In the genomic region with DNA sequence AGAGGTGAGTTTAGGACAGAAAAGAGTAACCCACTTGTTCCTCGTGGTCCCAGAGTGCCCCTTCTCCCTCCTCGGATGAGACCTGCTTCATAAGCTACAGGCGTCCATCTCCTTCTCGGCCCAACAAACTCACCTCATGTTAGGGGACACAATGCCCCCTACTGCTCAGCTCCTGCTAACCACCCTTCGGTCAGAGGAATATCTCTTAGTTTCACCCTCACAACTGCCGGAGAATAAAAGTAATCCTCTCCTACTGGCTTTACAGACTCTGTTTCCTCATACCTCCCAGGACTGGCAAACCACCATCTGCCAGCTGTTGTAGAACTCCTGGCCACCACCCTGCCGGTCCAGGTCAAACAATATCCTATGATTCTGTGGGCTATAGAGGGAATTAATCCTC, we compare ENCODE assay signal across 12 cellular contexts. TPM values are rescaled to one million over a fixed set of nuclear protein-coding genes. Genes with fewer than 3 reads are reported as not detected.
DNase-seq lines count a peak whose midpoint lies in the region; ATAC-seq and TF ChIP-seq lines count a peak whose summit lies in the region.
"Had no signal": no experiment of that assay in that cellular context is flagged by ENCODE, and none has a peak within 500 bp of the region (broad histone marks: within the 10 kb centered on the region; RNA-seq: fewer than 3 reads in every experiment).

No MANE protein-coding gene starts in this region.

- WGBS in H9 (ENCODE audit: extremely low coverage, insufficient read length, low lambda C conversion rate) = no CpG with 5 or more reads among the region's 7 CpGs

- no peaks in the 10 kb centered on the region for H3K9me2 ChIP-seq in OCI-LY7 (ENCODE audit: insufficient read depth, low read length)

- intact Hi-C loops in OCI-LY7 (cut with micrococcal nuclease; ENCODE audit: unreplicated experiment) = no loop called here
- intact Hi-C loops in posterior cingulate gyrus (cut with DNase I) = no loop called here

- H4K20me1 ChIP-seq in H9 (ENCODE audit: control insufficient read depth, insufficient read depth, insufficient read length) = no peaks in the 10 kb centered on the region
- no peaks in the 10 kb centered on the region for H4K20me1 ChIP-seq in OCI-LY7 (ENCODE audit: insufficient read depth, low read length)

- H3K27ac ChIP-seq in H9 (ENCODE audit: insufficient read length, low read depth, low read length) (no peak overlapping the region), OCI-LY7 (ENCODE audit: low read depth, low read length, poor library complexity, severe bottlenecking) (no peak overlapping the region), skeletal muscle tissue (ENCODE audit: low read depth, low read length) (peak overlapping the region; percentile 23)

- H3K27ac Mint-ChIP-seq in H9 = no peak overlapping the region

- no peaks in the 10 kb centered on the region for H3K9me3 Mint-ChIP-seq in H9

- no peak overlapping the region for H2BK12ac ChIP-seq in H9 (ENCODE audit: insufficient read length, low read depth, low read length)

- H3K9me3 ChIP-seq in H9 (ENCODE audit: control insufficient read depth, low read depth, low read length) = no peaks in the 10 kb centered on the region
- no peaks in the 10 kb centered on the region for H3K9me3 ChIP-seq in OCI-LY7 (ENCODE audit: low read length)
- H3K9me3 ChIP-seq in skeletal muscle tissue (ENCODE audit: control insufficient read depth in 3 of 3, low read length in 3 of 3) = no peaks in the 10 kb centered on the region

- H2BK20ac ChIP-seq in H9 (ENCODE audit: low read depth, low read length, poor library complexity, severe bottlenecking) = no peak overlapping the region

- no peak overlapping the region for H3K4me2 ChIP-seq in H9 (ENCODE audit: insufficient read depth, insufficient read length, low read length)
- no peak overlapping the region for H3K4me2 ChIP-seq in OCI-LY7 (ENCODE audit: low read length)

- no peak overlapping the region for H4K5ac ChIP-seq in H9 (ENCODE audit: insufficient read length, low read depth, low read length)

- no peak overlapping the region for H3K4me3 Mint-ChIP-seq in H9

- no peak overlapping the region for H2BK120ac ChIP-seq in H9 (ENCODE audit: low read depth, low read length, poor library complexity, severe bottlenecking)

- H2BK15ac ChIP-seq in H9 (ENCODE audit: low read depth, low read length) = no peak overlapping the region

- H3K36me3 ChIP-seq in OCI-LY7 (ENCODE audit: insufficient read depth, low read length) = no peaks in the 10 kb centered on the region
- H3K36me3 ChIP-seq in skeletal muscle tissue (ENCODE audit: control insufficient read depth in 3 of 3, insufficient read depth in 3 of 3, low read length in 3 of 3) = no peaks in the 10 kb centered on the region

- no peak overlapping the region for H3K18ac ChIP-seq in H9 (ENCODE audit: insufficient read length, low read depth, low read length)

- no peak overlapping the region for H4K91ac ChIP-seq in H9 (ENCODE audit: insufficient read length, low read depth, low read length)

- H3K36me3 Mint-ChIP-seq in H9 (ENCODE audit: insufficient read depth in 1 of 3, low read depth in 3 of 3) = no peaks in the 10 kb centered on the region

- POLR2A ChIA-PET in OCI-LY7 (lab: Charles Lee) = interaction anchor here (0.6 kb wide), 1 partner anchor 325 kb away, joined by 3 read pairs; no protein-coding TSS in a partner anchor

- no peak overlapping the region for H2BK5ac ChIP-seq in H9 (ENCODE audit: insufficient read length, low read length)

- H3K79me1 ChIP-seq in H9 (ENCODE audit: insufficient read depth, low read depth, low read length, poor library complexity, severe bottlenecking) = no peaks in the 10 kb centered on the region

- BruUV-seq in OCI-LY7 (replicated peaks; lab: Mats Ljungman, UMichigan) = no TSS peak

- H3K4me1 ChIP-seq in H9 (ENCODE audit: insufficient read depth, low read length) (no peaks in the 10 kb centered on the region), OCI-LY7 (ENCODE audit: insufficient read depth, low read length, poor library complexity, severe bottlenecking) (no peaks in the 10 kb centered on the region), skeletal muscle tissue (ENCODE audit: control insufficient read depth in 3 of 3, insufficient read depth in 3 of 3, low read length in 3 of 3) (peaks cover 17 to 33% (median 23%) of the 10 kb centered on the region in 3 donors)

- H3K27me3 Mint-ChIP-seq in H9 (ENCODE audit: low read depth) = peaks cover 12% of the 10 kb centered on the region

- DNase-seq in H9 = peak; percentile 51
- DNase-seq in OCI-LY7 (ENCODE audit: low spot score) = no peak
- DNase-seq in fibroblast of villous mesenchyme (ENCODE audit: low read depth) = peak; percentile 27
- no peak for DNase-seq in posterior cingulate gyrus
- no peak for DNase-seq in NCI-H446 treated with DMSO at 0.1 percent for 48 hours (lab: John Stamatoyannopoulos, UW)
- DNase-seq: activated CD4-positive, alpha-beta T cell treated with anti-CD3 and anti-CD28 coated beads, Interleukin-2, amount 50 U/mL, for 1 hour; kidney glomerular epithelial cell; NCI-H2107; Right ventricle myocardium superior had no signal

- H3K23me2 ChIP-seq in H9 (ENCODE audit: insufficient read length, low read depth, low read length, poor library complexity, severe bottlenecking) = peaks cover 4% of the 10 kb centered on the region

- H3K56ac ChIP-seq in H9 (ENCODE audit: insufficient read length, low read depth, low read length) = no peak overlapping the region

- no peak overlapping the region for H3K14ac ChIP-seq in H9 (ENCODE audit: insufficient read depth, low read length)

- H3K27me3 ChIP-seq in H9 (ENCODE audit: insufficient read depth, low read length) (no peaks in the 10 kb centered on the region), skeletal muscle tissue (ENCODE audit: control insufficient read depth in 3 of 3, insufficient read depth in 3 of 3, low read length in 3 of 3) (no peaks in the 10 kb centered on the region)

- H3K4me3 ChIP-seq in OCI-LY7 (ENCODE audit: low read depth, low read length, poor library complexity, severe bottlenecking) (no peak overlapping the region), fibroblast of villous mesenchyme (ENCODE audit: low read depth, low read length) (no peak overlapping the region), skeletal muscle tissue (ENCODE audit: low read length in 3 of 3) (no peak overlapping the region)

- H3K9ac ChIP-seq in H9 (ENCODE audit: extremely low read depth, insufficient read length, low read length) (no peak overlapping the region), skeletal muscle tissue (ENCODE audit: low read depth in 1 of 3, low read length in 3 of 3) (peak overlapping the region in 1 of 3 donors; percentile 33)

- no peak overlapping the region for H3T11ph ChIP-seq in H9 (ENCODE audit: low read length)

- H4K8ac ChIP-seq in H9 (replicated peaks; ENCODE audit: insufficient read length, low read depth, low read length) = no peak overlapping the region

- no peak overlapping the region for H2AFZ ChIP-seq in H9 (ENCODE audit: low read length)
- no peak overlapping the region for H2AFZ ChIP-seq in OCI-LY7 (ENCODE audit: low read length)

- no peak for ATAC-seq in HG03571 (IDR thresholded peaks at IDR 0.05; ENCODE audit: unreplicated experiment)

- H3K4me1 Mint-ChIP-seq in H9 = peaks cover 24 to 36% of the 10 kb centered on the region in 2 experiments

- H3K79me2 ChIP-seq in H9 (ENCODE audit: insufficient read depth, low read length) (no peaks in the 10 kb centered on the region), OCI-LY7 (ENCODE audit: insufficient read depth, low read depth, low read length) (no peaks in the 10 kb centered on the region)

- peak; percentile 56 for TF ChIP-seq CTCF in H9 (conservative IDR thresholded peaks at IDR 0.05)
- 0 out of 2 replicates have a peak, but pooled peaks have one; percentile 22 for TF ChIP-seq CTCF in OCI-LY7 (conservative IDR thresholded peaks at IDR 0.05; ENCODE audit: low read length)
- peak; percentile 48 for TF ChIP-seq CTCF in fibroblast of villous mesenchyme (IDR thresholded peaks at IDR 0.05; ENCODE audit: insufficient read depth, low read depth, low read length)

- no peak overlapping the region for H2AK5ac ChIP-seq in H9 (ENCODE audit: insufficient read length, low read length)

- H3K4ac ChIP-seq in H9 (ENCODE audit: low read depth, low read length) = no peak overlapping the region

- CTCF ChIA-PET in OCI-LY7 (lab: Charles Lee; ENCODE audit: unreplicated experiment) = no interaction called here

- no peak overlapping the region for H3K23ac ChIP-seq in H9 (ENCODE audit: insufficient read length, low read depth, low read length)

RNA-seq across cellular contexts. Expression of a gene that starts 3.2 kb away (rescaled TPM):
- not detected in 2 replicates for total RNA-seq in H9 (2021)
- not detected in 2 replicates for total RNA-seq in OCI-LY7 (2014; rRNA removed; shearing (Covaris generic))
- not detected in 2 replicates for total RNA-seq in OCI-LY7 (2022)
- not detected in 2 replicates for total RNA-seq in fibroblast of villous mesenchyme
- under 0.01 TPM for total RNA-seq in skeletal muscle tissue
- total RNA-seq: renal cortical epithelial cell, Right ventricle myocardium superior had no signal

RNA-seq across cellular contexts. Expression of a gene that starts 24.7 kb away (rescaled TPM):
- not detected in 2 replicates for total RNA-seq in H9 (2021)
- not detected in 2 replicates for total RNA-seq in OCI-LY7 (2014; rRNA removed; shearing (Covaris generic))
- total RNA-seq in OCI-LY7 (2022) = not detected in 2 replicates
- total RNA-seq in fibroblast of villous mesenchyme = under 0.01 and 0.43 TPM in 2 replicates
- total RNA-seq in skeletal muscle tissue = not detected

Comparison
In these comparisons a context has a peak if more than half of its experiments do, and no peak if none do; other contexts are left out.
1. DNase-seq: peak in H9 (single experiment) and fibroblast of villous mesenchyme (single experiment); none in OCI-LY7 (single experiment), posterior cingulate gyrus (0 of 10) and NCI-H446 treated with DMSO at 0.1 percent for 48 hours (single experiment).
2. Peak in every context shown above with its lines, with median percentiles within 50 percentile points of each other: CTCF ChIP-seq.